ENCODE assay signal across 8 cellular contexts in the genomic region with DNA sequence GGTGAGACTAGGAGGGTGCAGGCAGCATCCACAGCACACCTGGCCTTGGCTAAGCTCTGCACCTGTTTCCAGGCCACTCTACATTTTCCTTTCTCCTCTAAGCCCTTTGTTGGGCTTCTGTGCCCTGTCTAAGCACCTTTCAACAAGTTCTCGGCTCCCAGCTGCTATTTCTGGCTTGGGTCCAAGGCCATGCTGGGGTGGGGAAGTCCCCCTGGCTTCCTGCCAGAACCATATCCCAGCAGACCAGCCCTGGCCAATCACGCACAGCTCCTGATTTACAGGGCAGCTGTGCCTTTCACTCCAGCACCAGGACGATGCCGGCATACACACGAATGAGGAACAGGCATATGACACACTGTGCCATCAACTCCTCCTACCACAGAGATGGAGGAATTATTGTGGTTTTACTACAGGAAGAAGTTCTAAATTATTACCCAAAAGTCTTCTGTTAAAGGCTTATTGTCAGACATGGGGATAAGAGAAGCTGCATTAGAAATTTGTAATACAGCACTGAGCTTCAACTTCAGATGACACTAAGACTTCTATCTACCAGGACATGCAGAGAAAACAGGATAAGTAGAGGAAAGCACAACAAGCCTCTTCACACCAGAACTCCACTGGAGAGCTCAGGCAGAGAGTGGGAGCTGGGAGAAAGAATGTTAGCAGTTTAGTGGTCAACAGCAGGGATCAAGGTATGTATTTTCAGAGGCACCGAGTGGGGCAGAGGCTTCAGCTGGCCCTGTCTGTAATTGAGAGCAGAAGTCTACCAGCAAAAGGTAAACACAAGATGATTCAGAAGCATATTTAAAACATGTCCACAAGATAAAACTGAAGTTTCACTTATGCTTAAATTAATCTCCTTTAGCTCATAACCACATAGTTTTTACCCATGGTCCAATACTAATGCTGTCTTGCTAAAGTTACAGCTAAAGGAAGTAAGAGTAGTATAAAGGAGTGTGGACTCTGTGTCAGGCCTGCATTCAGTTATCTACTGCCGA.
DNase-seq lines count a peak whose midpoint lies in the region; FAIRE-seq and TF ChIP-seq lines count a peak whose summit lies in the region.

No MANE protein-coding gene starts in this region.

- no peak for TF ChIP-seq CTCF in astrocyte of the cerebellum (IDR thresholded peaks at IDR 0.05; ENCODE audit: low read depth, low read length, missing control alignments)

- peak; percentile 2 for DNase-seq in COLO829 (ENCODE audit: low spot score)
- no peak for DNase-seq in H54 (ENCODE audit: insufficient read length, low spot score)
- peak; percentile 97 for DNase-seq in NCI-H146 (lab: John Stamatoyannopoulos, UW)
- DNase-seq in T-helper 2 cell treated with Interferon-gamma antibody and Interleukin-4, amounts not matched to agents 5 μg/mL and 100 μg/mL, for 36 hours (ENCODE audit: low spot score): peak; percentile 46
- DNase-seq in astrocyte of the cerebellum (ENCODE audit: low read depth): peak; percentile 76
- peak; percentile 59 for DNase-seq in inferior parietal cortex (ENCODE audit: extremely low spot score)
- peak; percentile 44 to 59 for DNase-seq in stimulated activated CD4-positive, alpha-beta T cell treated with anti-CD3 and anti-CD28 coated beads, Interleukin-15, amount 100 ng/mL, for 1 hour (ENCODE audit: low read depth in 1 of 2, low spot score in 1 of 2)
- DNase-seq in HTR-8/SVneo (ENCODE audit: insufficient read length, low spot score): no peak

- H3K27ac Mint-ChIP-seq in T-helper 2 cell treated with Interferon-gamma antibody and Interleukin-4, amounts not matched to agents 5 μg/mL and 100 μg/mL, for 36 hours: peak overlapping the region; percentile 71

- peaks cover 32% of the 10 kb centered on the region for H3K4me1 Mint-ChIP-seq in T-helper 2 cell treated with Interferon-gamma antibody and Interleukin-4, amounts not matched to agents 5 μg/mL and 100 μg/mL, for 36 hours (ENCODE audit: low read depth)

- H3K4me3 ChIP-seq in astrocyte of the cerebellum (ENCODE audit: low read depth, low read length): no peak overlapping the region

- peaks cover 43% of the 10 kb centered on the region for H3K36me3 Mint-ChIP-seq in T-helper 2 cell treated with Interferon-gamma antibody and Interleukin-4, amounts not matched to agents 5 μg/mL and 100 μg/mL, for 36 hours (ENCODE audit: low read depth)

- H3K27me3 Mint-ChIP-seq in T-helper 2 cell treated with Interferon-gamma antibody and Interleukin-4, amounts not matched to agents 5 μg/mL and 100 μg/mL, for 36 hours (ENCODE audit: low read depth): no peaks in the 10 kb centered on the region

- in situ Hi-C loops in astrocyte of the cerebellum (cut with HindIII; ENCODE audit: low sequenced_read_pairs): no loop called here

- peak; percentile 61 for FAIRE-seq in H54 (lab: Jason Lieb, UNC)
- FAIRE-seq in HTR-8/SVneo (lab: Jason Lieb, UNC): no peak

- no peak for TF ChIP-seq POLR2A in H54 (IDR thresholded peaks at IDR 0.05; ENCODE audit: low read depth, low read length)

- H3K9me3 Mint-ChIP-seq in T-helper 2 cell treated with Interferon-gamma antibody and Interleukin-4, amounts not matched to agents 5 μg/mL and 100 μg/mL, for 36 hours: no peaks in the 10 kb centered on the region

- H3K4me3 Mint-ChIP-seq in T-helper 2 cell treated with Interferon-gamma antibody and Interleukin-4, amounts not matched to agents 5 μg/mL and 100 μg/mL, for 36 hours: peak overlapping the region; percentile 53

Comparison
In these comparisons a context has a peak if more than half of its experiments do, and no peak if none do; other contexts are left out.
1. DNase-seq: peak in COLO829 (single experiment), NCI-H146 (single experiment), T-helper 2 cell treated with Interferon-gamma antibody and Interleukin-4, amounts not matched to agents 5 μg/mL and 100 μg/mL, for 36 hours (single experiment), astrocyte of the cerebellum (single experiment), inferior parietal cortex (single experiment) and stimulated activated CD4-positive, alpha-beta T cell treated with anti-CD3 and anti-CD28 coated beads, Interleukin-15, amount 100 ng/mL, for 1 hour (2 of 2); none in H54 (single experiment) and HTR-8/SVneo (single experiment).